7 cellular contexts compared by ENCODE assay signal in the genomic region with DNA sequence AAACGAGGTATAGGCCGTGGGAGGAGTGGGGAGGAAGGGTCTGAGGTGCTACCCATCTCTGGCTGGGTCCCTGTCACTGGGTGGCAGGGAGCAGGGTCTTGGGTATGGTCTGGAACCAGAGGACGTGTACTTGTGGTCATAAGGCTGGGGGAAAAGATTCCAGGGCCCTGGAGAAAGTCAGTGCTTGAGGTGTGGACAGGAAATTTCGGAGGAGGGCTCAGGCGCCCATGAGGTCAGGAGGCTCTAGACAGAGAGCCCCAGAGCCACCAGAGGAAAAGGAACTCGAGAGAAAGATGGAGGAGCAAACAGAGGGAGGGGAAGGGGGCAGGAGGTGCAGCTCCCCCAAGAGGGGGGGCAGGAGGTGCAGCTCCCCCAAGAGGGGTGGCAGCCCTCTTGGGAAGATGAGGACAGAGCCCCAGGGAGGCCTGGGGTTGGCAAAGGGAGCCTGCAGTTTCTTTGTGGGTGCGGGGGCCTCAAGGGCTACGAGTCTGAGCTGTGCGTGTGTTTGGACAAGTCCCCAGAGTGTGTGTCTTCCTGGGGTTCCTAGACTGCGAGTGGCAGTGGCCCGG. TPM values are rescaled to one million over a fixed set of nuclear protein-coding genes. Genes with fewer than 3 reads are reported as not detected.
DNase-seq lines count a peak whose midpoint lies in the region; ATAC-seq and TF ChIP-seq lines count a peak whose summit lies in the region.

No MANE protein-coding gene starts in this region.

- no peaks in the 10 kb centered on the region for H4K20me1 ChIP-seq in SU-DHL-6 (ENCODE audit: low read depth, low read length)

- H3K9ac ChIP-seq in SU-DHL-6 (ENCODE audit: low read length), result peak overlapping the region; percentile 93

- TF ChIP-seq CTCF in SU-DHL-6 (IDR thresholded peaks at IDR 0.05; ENCODE audit: insufficient read depth, low read length, poor library complexity, severe bottlenecking) (no peak), right atrium auricular region (IDR thresholded peaks at IDR 0.05) (no peak)

- H3K4me1 ChIP-seq in HAP-1 (peaks cover 18% of the 10 kb centered on the region), right atrium auricular region (peaks cover 0 to 46% of the 10 kb centered on the region in 2 donors)

- H3K4me1 Mint-ChIP-seq in stimulated activated naive CD8-positive, alpha-beta T cell treated with anti-CD3 and anti-CD28 coated beads, Interleukin-15, amount 100 ng/mL, for 72 hours, result peaks cover 60% of the 10 kb centered on the region

- H3K27me3 ChIP-seq in HAP-1 (ENCODE audit: low read depth) (no peaks in the 10 kb centered on the region), SU-DHL-6 (ENCODE audit: low read length) (no peaks in the 10 kb centered on the region), right atrium auricular region (no peaks in the 10 kb centered on the region)

- no peaks in the 10 kb centered on the region for H3K9me3 Mint-ChIP-seq in stimulated activated naive CD8-positive, alpha-beta T cell treated with anti-CD3 and anti-CD28 coated beads, Interleukin-15, amount 100 ng/mL, for 72 hours

- H3K27ac Mint-ChIP-seq in stimulated activated naive CD8-positive, alpha-beta T cell treated with anti-CD3 and anti-CD28 coated beads, Interleukin-15, amount 100 ng/mL, for 72 hours, result peak overlapping the region; percentile 91 to 96

- peak overlapping the region; percentile 86 for H3K4me3 ChIP-seq in HAP-1
- peak overlapping the region; percentile 88 for H3K4me3 ChIP-seq in SU-DHL-6 (ENCODE audit: insufficient read depth, low read length, poor library complexity, severe bottlenecking)
- H3K4me3 ChIP-seq in right atrium auricular region, result peak overlapping the region; percentile 86 to 95

- H3K4me3 Mint-ChIP-seq in stimulated activated naive CD8-positive, alpha-beta T cell treated with anti-CD3 and anti-CD28 coated beads, Interleukin-15, amount 100 ng/mL, for 72 hours, result peak overlapping the region; percentile 86 to 95

- no peaks in the 10 kb centered on the region for H3K9me3 ChIP-seq in HAP-1
- H3K9me3 ChIP-seq in SU-DHL-6 (ENCODE audit: insufficient read depth, low read length), result no peaks in the 10 kb centered on the region
- H3K9me3 ChIP-seq in right atrium auricular region, result no peaks in the 10 kb centered on the region

- peak overlapping the region; percentile 86 for H3K4me2 ChIP-seq in SU-DHL-6 (ENCODE audit: low read depth, low read length, poor library complexity, severe bottlenecking)

- no peak for ATAC-seq in stimulated activated naive CD8-positive, alpha-beta T cell treated with anti-CD3 and anti-CD28 coated beads, Interleukin-15, amount 100 ng/mL, for 72 hours
- no peak for ATAC-seq in activated CD4-positive, CD25-positive, alpha-beta regulatory T cell treated with anti-CD3 and anti-CD28 coated beads, Interleukin-2, amount 50 U/mL, for 24 hours

- H3K27ac ChIP-seq in SU-DHL-6 (ENCODE audit: low read depth, low read length) (peak overlapping the region; percentile 80), right atrium auricular region (peak overlapping the region; percentile 96 to 100)

- H3K9me2 ChIP-seq in SU-DHL-6 (replicated peaks; ENCODE audit: insufficient read depth, low read length), result no peaks in the 10 kb centered on the region

- H3K27me3 Mint-ChIP-seq in stimulated activated naive CD8-positive, alpha-beta T cell treated with anti-CD3 and anti-CD28 coated beads, Interleukin-15, amount 100 ng/mL, for 72 hours, result no peaks in the 10 kb centered on the region

- H3K79me2 ChIP-seq in SU-DHL-6 (ENCODE audit: insufficient read depth, low read length), result peaks cover 42% of the 10 kb centered on the region

- in situ Hi-C loops in HAP-1 (cut with MboI; ENCODE audit: low sequenced_read_pairs), result loop anchor here (5.0 kb wide), 1 partner anchor 64 kb away; no protein-coding TSS in a partner anchor

- peak overlapping the region; percentile 0 for H2AFZ ChIP-seq in SU-DHL-6 (ENCODE audit: low read depth, low read length, severe bottlenecking)

- peaks cover 4% of the 10 kb centered on the region; the same call in 1 of the 2 replicates for H3F3A ChIP-seq in SU-DHL-6 (ENCODE audit: insufficient read depth)

- H3K36me3 ChIP-seq in HAP-1 (replicated peaks) (peaks cover 14% of the 10 kb centered on the region), SU-DHL-6 (ENCODE audit: low read length) (no peaks in the 10 kb centered on the region), right atrium auricular region (peaks cover 20% of the 10 kb centered on the region)

- DNase-seq in HAP-1 (ENCODE audit: low spot score in 2 of 2) (no peak), right atrium auricular region (ENCODE audit: low spot score) (no peak), HUDEP-2 (lab: John Stamatoyannopoulos, UW; ENCODE audit: unreplicated experiment in 76 of 76) (no peak), AG20443 (ENCODE audit: low spot score) (no peak)
- DNase-seq in stimulated activated naive CD8-positive, alpha-beta T cell treated with anti-CD3 and anti-CD28 coated beads, Interleukin-15, amount 100 ng/mL, for 72 hours, result no peak

RNA-seq across cellular contexts. Expression of a gene that starts 0.7 kb away (rescaled TPM):
- total RNA-seq in right atrium auricular region, result 10 to 100 TPM; 28.9 to 51.0 TPM

RNA-seq across cellular contexts. Expression of a gene that starts 18.5 kb away (rescaled TPM):
- 10 to 100 TPM; 28.3 to 29.1 TPM for total RNA-seq in right atrium auricular region

RNA-seq across cellular contexts. Expression of a gene that starts 27.7 kb away (rescaled TPM):
- total RNA-seq in right atrium auricular region, result 1 to 10 TPM in 1 of 2 donors, under 1 TPM in 1; 0.59 to 1.2 TPM

RNA-seq across cellular contexts. Expression of a gene that starts 47.1 kb away (rescaled TPM):
- total RNA-seq in right atrium auricular region, result 1 to 10 TPM; 6.8 to 8.6 TPM

RNA-seq across cellular contexts. Expression of a gene that starts 47.2 kb away (rescaled TPM):
- total RNA-seq in right atrium auricular region, result 10 to 100 TPM; 24.5 to 35.7 TPM
